In the genomic region with DNA sequence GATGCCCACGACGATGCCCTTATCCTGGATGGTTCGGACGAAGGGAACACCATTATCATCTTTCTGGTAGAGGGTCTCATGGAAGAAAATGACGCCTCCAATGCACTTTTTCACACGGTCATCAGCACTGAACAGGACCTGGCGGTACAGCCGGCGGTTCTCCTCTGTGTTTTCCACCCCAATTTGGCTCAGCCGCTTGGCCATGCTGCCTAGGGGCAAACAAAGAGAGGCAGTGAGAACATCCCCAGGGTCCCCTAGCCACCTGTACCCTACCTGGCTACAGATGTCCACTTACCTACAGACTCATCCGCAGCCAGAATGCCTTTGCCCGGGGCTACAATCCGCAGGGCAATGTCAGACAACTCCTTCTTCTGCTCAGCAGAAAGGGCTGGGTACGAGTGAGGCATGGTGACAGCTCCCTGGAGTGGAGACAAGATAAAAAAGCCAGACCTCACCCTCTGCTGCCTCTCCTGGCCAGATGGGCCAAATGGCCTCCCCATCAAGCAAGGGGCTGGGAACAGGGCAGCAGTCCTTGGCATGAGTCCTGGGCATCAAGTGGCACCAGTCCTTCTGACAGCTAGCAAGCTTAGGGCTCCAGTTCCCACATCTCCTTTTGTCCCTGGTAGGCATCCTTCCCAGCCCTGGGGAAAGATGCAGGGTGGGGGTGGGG, we compare ENCODE assay signal across 13 cellular contexts. TPM values are rescaled to one million over a fixed set of nuclear protein-coding genes. Genes with fewer than 3 reads are reported as not detected.
DNase-seq lines count a peak whose midpoint lies in the region; ATAC-seq and TF ChIP-seq lines count a peak whose summit lies in the region.
"Had no signal": no experiment of that assay in that cellular context is flagged by ENCODE, and none has a peak within 500 bp of the region (broad histone marks: within the 10 kb centered on the region; RNA-seq: fewer than 3 reads in every experiment).

No MANE protein-coding gene starts in this region.

- peaks cover 29 to 47% of the 10 kb centered on the region in 2 donors for H3K36me3 ChIP-seq in neuronal stem cell (replicated peaks in 1 of 2; ENCODE audit: control insufficient read depth in 2 of 2, insufficient read depth in 2 of 2, low read length in 2 of 2)

- H3K4me1 ChIP-seq in neuronal stem cell (ENCODE audit: control insufficient read depth in 2 of 2, insufficient read depth in 1 of 2, low read depth in 1 of 2, low read length in 2 of 2): peaks cover 2 to 7% of the 10 kb centered on the region in 2 donors

- H3K27me3 Mint-ChIP-seq in naive thymus-derived CD8-positive, alpha-beta T cell: no peaks in the 10 kb centered on the region
- H3K27me3 Mint-ChIP-seq: effector memory CD8-positive, alpha-beta T cell; IgD-negative memory B cell had no signal

- peak overlapping the region in 50 of 59 donors; percentile 12 to 94 (median 70) for H3K27ac ChIP-seq in dorsolateral prefrontal cortex
- no peak overlapping the region for H3K27ac ChIP-seq in neuronal stem cell (replicated peaks; ENCODE audit: low read length)
- H3K27ac ChIP-seq: A549 had no signal

- WGBS in neuronal stem cell (ENCODE audit: extremely low coverage in 2 of 2, insufficient read length in 2 of 2, insufficient replicate concordance in 1 of 2), 2 donors: no CpG with 5 or more reads among the region's 14 CpGs

- POLR2A ChIA-PET in naive thymus-derived CD8-positive, alpha-beta T cell (lab: Charles Lee): interaction anchor here (0.7 to 9.0 kb wide), 5 partner anchors 21 to 86 kb away, joined by 3 to 81 read pairs (median 16); a partner anchor contains a TSS

- no peak overlapping the region for H2BK5ac ChIP-seq in neuronal stem cell (ENCODE audit: low read length)

- no peaks in the 10 kb centered on the region for H3K9me3 ChIP-seq in neuronal stem cell (replicated peaks in 1 of 2; ENCODE audit: control insufficient read depth in 2 of 2, insufficient read depth in 1 of 2, low read depth in 1 of 2, low read length in 2 of 2)
- H3K9me3 ChIP-seq: A549 had no signal

- no peak for ATAC-seq in naive thymus-derived CD8-positive, alpha-beta T cell
- ATAC-seq in GM19351 (IDR thresholded peaks at IDR 0.05; ENCODE audit: unreplicated experiment): no peak
- ATAC-seq: A549; effector memory CD8-positive, alpha-beta T cell had no signal

- intact Hi-C loops in dorsolateral prefrontal cortex (cut with DNase I): loop anchor here in 1 of 2 donors (10.0 kb wide), 1 partner anchor 220 kb away; a partner anchor contains a TSS

- no peak overlapping the region for H2BK120ac ChIP-seq in neuronal stem cell (ENCODE audit: low read depth, low read length)

- no peak overlapping the region for H3K4me2 ChIP-seq in neuronal stem cell (ENCODE audit: insufficient read depth, low read length, poor library complexity, severe bottlenecking)
- H3K4me2 ChIP-seq: A549 had no signal

- TF ChIP-seq CTCF in LNCaP clone FGC (IDR thresholded peaks at IDR 0.05; ENCODE audit: control insufficient read depth, extremely low read depth, insufficient read depth): no peak
- TF ChIP-seq CTCF in dorsolateral prefrontal cortex (IDR thresholded peaks at IDR 0.05 in 54 of 56, conservative IDR thresholded peaks at IDR 0.05 in 2 of 56; ENCODE audit: low read depth in 1 of 56, partially characterized antibody in 56 of 56): peak in 1 of 56 donors; percentile 17

- peak overlapping the region; percentile 36 for H2BK12ac ChIP-seq in neuronal stem cell (ENCODE audit: low read length)

- no peak overlapping the region for H4K91ac ChIP-seq in neuronal stem cell (ENCODE audit: low read depth, low read length, poor library complexity)

- H3K14ac ChIP-seq in neuronal stem cell (ENCODE audit: low read length): no peak overlapping the region

- H3K9me3 Mint-ChIP-seq in naive thymus-derived CD8-positive, alpha-beta T cell: no peaks in the 10 kb centered on the region
- H3K9me3 Mint-ChIP-seq: effector memory CD8-positive, alpha-beta T cell; IgD-negative memory B cell had no signal

- H3K4me3 ChIP-seq in LNCaP clone FGC (ENCODE audit: low read depth, low read length) (peak overlapping the region; percentile 56), dorsolateral prefrontal cortex (peak overlapping the region; percentile 31 to 73 (median 59)), neuronal stem cell (ENCODE audit: low read length in 2 of 2) (no peak overlapping the region)
- H3K4me3 ChIP-seq: A549 had no signal

- no peaks in the 10 kb centered on the region for H3K36me3 Mint-ChIP-seq in naive thymus-derived CD8-positive, alpha-beta T cell
- H3K36me3 Mint-ChIP-seq: IgD-negative memory B cell had no signal

- H3K9ac ChIP-seq in neuronal stem cell (ENCODE audit: low read depth, low read length, poor library complexity): no peak overlapping the region

- H3K23ac ChIP-seq in neuronal stem cell (ENCODE audit: low read depth, low read length, poor library complexity): peak overlapping the region; percentile 36

- H3K4ac ChIP-seq in neuronal stem cell (ENCODE audit: low read length): no peak overlapping the region

- peaks cover 2% of the 10 kb centered on the region for H3K79me1 ChIP-seq in neuronal stem cell (ENCODE audit: low read depth, low read length)

- H4K8ac ChIP-seq in neuronal stem cell (ENCODE audit: low read depth, low read length): no peak overlapping the region

- H3K18ac ChIP-seq in neuronal stem cell (ENCODE audit: low read length): no peak overlapping the region

- H3K4me3 Mint-ChIP-seq in naive thymus-derived CD8-positive, alpha-beta T cell: peak overlapping the region in 1 of 10 donors; percentile 89

- DNase-seq in NCI-H82 (lab: John Stamatoyannopoulos, UW) (peak; percentile 28), NCI-H82 treated with DMSO at 0.1 percent for 48 hours (lab: John Stamatoyannopoulos, UW; ENCODE audit: unreplicated experiment) (no peak), LNCaP clone FGC (ENCODE audit: low read depth) (no peak), dorsolateral prefrontal cortex (peak in 4 of 10 donors; percentile 29 to 73 (median 58)), neuronal stem cell (ENCODE audit: low spot score) (no peak), NCI-H510A (lab: John Stamatoyannopoulos, UW) (no peak)
- no peak for DNase-seq in naive thymus-derived CD8-positive, alpha-beta T cell
- DNase-seq: activated gamma-delta T cell treated with Interleukin-2 at 50 U/mL for 16 hours; effector memory CD8-positive, alpha-beta T cell; NCI-H2029 treated with DMSO at 0.1 percent for 48 hours had no signal

- no peaks in the 10 kb centered on the region for H3K27me3 ChIP-seq in dorsolateral prefrontal cortex
- peaks cover 0 to 9% (median 0%) of the 10 kb centered on the region in 3 experiments for H3K27me3 ChIP-seq in neuronal stem cell (ENCODE audit: control insufficient read depth in 3 of 3, insufficient read depth in 3 of 3, low read depth in 1 of 3, low read length in 3 of 3)

- H2AFZ ChIP-seq in neuronal stem cell (ENCODE audit: low read length): no peak overlapping the region

- peaks cover 29 to 48% (median 41%) of the 10 kb centered on the region in 4 donors for H3K4me1 Mint-ChIP-seq in naive thymus-derived CD8-positive, alpha-beta T cell

- peak overlapping the region; percentile 83 for H2AK5ac ChIP-seq in neuronal stem cell (ENCODE audit: low read depth, low read length)

- peak overlapping the region in 1 of 10 donors; percentile 31 for H3K27ac Mint-ChIP-seq in naive thymus-derived CD8-positive, alpha-beta T cell
- H3K27ac Mint-ChIP-seq: IgD-negative memory B cell had no signal

- H2BK15ac ChIP-seq in neuronal stem cell (ENCODE audit: low read length): peak overlapping the region; percentile 71

RNA-seq across cellular contexts. Expression of a gene that starts 1.4 kb away (rescaled TPM):
- 1,000 to 10,000 TPM in 1 of 120 experiments, 100 to 1,000 TPM in 119; 424 to 1,208 (median 663) TPM for total RNA-seq in dorsolateral prefrontal cortex
- polyA plus RNA-seq in neuronal stem cell (2013, experiment 1 of 2): 10.6 TPM
- 10.9 TPM for polyA plus RNA-seq in neuronal stem cell (2013, experiment 2 of 2)
- total RNA-seq in naive thymus-derived CD8-positive, alpha-beta T cell: 10 to 100 TPM; 36.1 to 37.5 TPM
- polyA plus RNA-seq in naive thymus-derived CD8-positive, alpha-beta T cell: 10 to 100 TPM; 65.3 to 86.7 (median 78.9) TPM

RNA-seq across cellular contexts. Expression of a gene that starts 3.9 kb away (rescaled TPM):
- 10 to 100 TPM; 35.5 to 70.3 (median 50.3) TPM for total RNA-seq in dorsolateral prefrontal cortex
- 43.2 TPM for polyA plus RNA-seq in neuronal stem cell (2013, experiment 1 of 2)
- 43.8 TPM for polyA plus RNA-seq in neuronal stem cell (2013, experiment 2 of 2)
- 10 to 100 TPM; 51.3 to 51.4 TPM for total RNA-seq in naive thymus-derived CD8-positive, alpha-beta T cell
- polyA plus RNA-seq in naive thymus-derived CD8-positive, alpha-beta T cell: 10 to 100 TPM; 36.7 to 48.1 (median 42.0) TPM

RNA-seq across cellular contexts. Expression of a gene that starts 22.8 kb away (rescaled TPM):
- 10 to 100 TPM; 17.5 to 97.1 (median 51.6) TPM for total RNA-seq in dorsolateral prefrontal cortex
- 79.0 TPM for polyA plus RNA-seq in neuronal stem cell (2013, experiment 1 of 2)
- 76.0 TPM for polyA plus RNA-seq in neuronal stem cell (2013, experiment 2 of 2)
- total RNA-seq in naive thymus-derived CD8-positive, alpha-beta T cell: 10 to 100 TPM; 36.6 to 43.8 TPM
- polyA plus RNA-seq in naive thymus-derived CD8-positive, alpha-beta T cell: 10 to 100 TPM; 18.4 to 27.1 (median 26.6) TPM

RNA-seq across cellular contexts. Expression of a gene that starts 23.6 kb away (rescaled TPM):
- 10 to 100 TPM; 10.6 to 76.2 (median 27.7) TPM for total RNA-seq in dorsolateral prefrontal cortex
- polyA plus RNA-seq in neuronal stem cell (2013, experiment 1 of 2): 105 TPM
- polyA plus RNA-seq in neuronal stem cell (2013, experiment 2 of 2): 103 TPM
- 10 to 100 TPM; 10.6 to 11.2 TPM for total RNA-seq in naive thymus-derived CD8-positive, alpha-beta T cell
- 1 to 10 TPM in 1 of 3 donors, under 1 TPM in 2; 0.40 to 2.7 (median 0.81) TPM for polyA plus RNA-seq in naive thymus-derived CD8-positive, alpha-beta T cell

RNA-seq across cellular contexts. Expression of a gene that starts 38.7 kb away (rescaled TPM):
- total RNA-seq in dorsolateral prefrontal cortex: 100 to 1,000 TPM in 32 of 120 experiments, 10 to 100 TPM in 88; 41.6 to 215 (median 83.8) TPM
- polyA plus RNA-seq in neuronal stem cell (2013, experiment 1 of 2): 11.9 TPM
- polyA plus RNA-seq in neuronal stem cell (2013, experiment 2 of 2): 12.1 TPM
- 10 to 100 TPM; 27.3 to 28.9 TPM for total RNA-seq in naive thymus-derived CD8-positive, alpha-beta T cell
- under 1 TPM; 0.11 to 0.75 (median 0.24) TPM for polyA plus RNA-seq in naive thymus-derived CD8-positive, alpha-beta T cell

Comparison
In these comparisons a context has a peak if more than half of its experiments do, and no peak if none do; other contexts are left out.
1. H3K4me3 ChIP-seq: peak in LNCaP clone FGC (single experiment) and dorsolateral prefrontal cortex (59 of 59); none in neuronal stem cell (0 of 2).
2. RNA of a gene that starts 1.4 kb away (total RNA-seq): 424 to 1,208 TPM in dorsolateral prefrontal cortex; 36.1 to 37.5 TPM in naive thymus-derived CD8-positive, alpha-beta T cell; every median in the first group is over 10 times any median in the second.